8 cellular contexts compared by ENCODE assay signal in the genomic region with DNA sequence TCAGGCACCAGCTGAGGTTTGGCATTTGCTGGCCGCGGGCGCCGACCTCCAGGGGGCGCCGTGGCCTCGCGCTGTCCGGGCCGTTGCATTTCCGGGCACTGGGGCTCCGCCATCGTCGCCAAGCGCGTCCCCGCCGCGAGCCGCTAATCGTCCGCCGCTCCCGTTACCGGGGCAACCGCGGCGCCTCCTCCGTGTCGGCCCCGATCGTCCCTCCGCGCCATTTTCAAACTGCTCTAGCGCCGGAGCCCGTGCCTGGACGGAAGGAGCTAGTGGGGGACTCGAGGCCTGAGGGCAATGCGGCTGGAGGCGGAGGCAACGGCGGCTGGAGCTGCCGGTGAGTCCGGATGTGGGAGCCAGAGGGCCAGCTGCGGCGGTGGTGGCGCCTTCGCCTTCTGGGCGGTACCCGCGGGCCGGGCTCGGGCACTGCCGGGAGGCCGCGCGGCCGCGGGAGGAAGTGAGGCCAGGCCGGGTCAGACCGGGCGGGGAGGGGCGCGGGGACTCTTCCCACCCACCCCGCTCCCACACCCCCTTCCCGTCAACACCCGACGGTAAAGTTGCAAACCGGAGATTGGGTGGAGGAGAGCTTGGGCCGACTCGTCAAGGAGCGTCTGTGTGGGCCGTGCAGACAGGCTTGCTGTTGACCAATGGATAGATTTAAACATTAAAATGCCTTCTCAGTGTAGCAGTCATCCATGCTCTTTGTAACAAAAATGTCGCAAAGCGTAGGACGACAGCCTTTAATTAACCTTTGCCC. TPM values are rescaled to one million over a fixed set of nuclear protein-coding genes. Genes with fewer than 3 reads are reported as not detected.
A peak's percentile ranks its signal among the peaks of the same experiment; 100 is the strongest.
DNase-seq lines count a peak whose midpoint lies in the region; ATAC-seq and TF ChIP-seq lines count a peak whose summit lies in the region.

A gene with protein sequence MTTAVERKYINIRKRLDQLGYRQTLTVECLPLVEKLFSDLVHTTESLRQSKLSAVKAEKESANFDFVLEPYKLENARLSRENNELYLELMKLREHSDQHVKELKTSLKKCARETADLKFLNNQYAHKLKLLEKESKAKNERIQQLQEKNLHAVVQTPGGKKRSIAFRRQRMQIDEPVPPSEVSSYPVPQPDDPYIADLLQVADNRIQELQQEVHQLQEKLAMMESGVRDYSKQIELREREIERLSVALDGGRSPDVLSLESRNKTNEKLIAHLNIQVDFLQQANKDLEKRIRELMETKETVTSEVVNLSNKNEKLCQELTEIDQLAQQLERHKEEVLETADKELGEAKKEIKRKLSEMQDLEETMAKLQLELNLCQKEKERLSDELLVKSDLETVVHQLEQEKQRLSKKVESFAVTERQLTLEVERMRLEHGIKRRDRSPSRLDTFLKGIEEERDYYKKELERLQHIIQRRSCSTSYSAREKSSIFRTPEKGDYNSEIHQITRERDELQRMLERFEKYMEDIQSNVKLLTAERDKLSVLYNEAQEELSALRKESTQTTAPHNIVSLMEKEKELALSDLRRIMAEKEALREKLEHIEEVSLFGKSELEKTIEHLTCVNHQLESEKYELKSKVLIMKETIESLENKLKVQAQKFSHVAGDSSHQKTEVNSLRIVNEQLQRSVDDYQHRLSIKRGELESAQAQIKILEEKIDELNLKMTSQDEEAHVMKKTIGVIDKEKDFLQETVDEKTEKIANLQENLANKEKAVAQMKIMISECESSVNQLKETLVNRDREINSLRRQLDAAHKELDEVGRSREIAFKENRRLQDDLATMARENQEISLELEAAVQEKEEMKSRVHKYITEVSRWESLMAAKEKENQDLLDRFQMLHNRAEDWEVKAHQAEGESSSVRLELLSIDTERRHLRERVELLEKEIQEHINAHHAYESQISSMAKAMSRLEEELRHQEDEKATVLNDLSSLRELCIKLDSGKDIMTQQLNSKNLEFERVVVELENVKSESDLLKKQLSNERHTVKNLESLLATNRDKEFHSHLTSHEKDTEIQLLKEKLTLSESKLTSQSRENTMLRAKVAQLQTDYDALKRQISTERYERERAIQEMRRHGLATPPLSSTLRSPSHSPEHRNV (plus strand): TSS at position 220 of the 754 bp plus-strand sequence. CDS start 3,186 bp downstream, outside the sequence.

- H3K4me3 Mint-ChIP-seq in CD4-positive, alpha-beta T cell, result peak within 1 kb of the TSS; percentile 90

- intact Hi-C loops in CD4-positive, alpha-beta T cell (cut with DNase I, micrococcal nuclease), result loop anchor here (1.0 to 10.0 kb wide), 13 partner anchors 42 to 1030 kb away; a partner anchor contains a TSS
- intact Hi-C loops in left lung (cut with DNase I), result loop anchor here in 1 of 2 donors (10.0 kb wide), 1 partner anchor 356 kb away; no protein-coding TSS in a partner anchor

- H3K27ac ChIP-seq in CD4-positive, alpha-beta T cell (ENCODE audit: low read depth, low read length), result peak within 1 kb of the TSS; percentile 79
- peak within 1 kb of the TSS; percentile 95 to 100 for H3K27ac ChIP-seq in left lung

- peak; percentile 95 for TF ChIP-seq CTCF in CD4-positive, alpha-beta T cell (IDR thresholded peaks at IDR 0.05)
- TF ChIP-seq CTCF in left lung (IDR thresholded peaks at IDR 0.05), result peak; percentile 92 to 95

- peaks cover 32% of the 10 kb centered on the region for H3K36me3 Mint-ChIP-seq in CD4-positive, alpha-beta T cell (ENCODE audit: low read depth)

- H3K27me3 ChIP-seq in CD4-positive, alpha-beta T cell (ENCODE audit: control insufficient read depth, insufficient read depth, low read length), result no peaks in the 10 kb centered on the region
- H3K27me3 ChIP-seq in left lung, result no peaks in the 10 kb centered on the region

- POLR2A ChIA-PET in CD4-positive, alpha-beta T cell (lab: Charles Lee), result interaction anchor here (0.6 to 3.5 kb wide), 23 partner anchors 9 to 1890 kb away, joined by 3 to 42 read pairs (median 8); a partner anchor contains a TSS

- DNase-seq in CD4-positive, alpha-beta T cell, result peak; percentile 83 to 92 (median 88)
- DNase-seq in NCI-H748 (lab: John Stamatoyannopoulos, UW; ENCODE audit: unreplicated experiment), result peak; percentile 93
- peak; percentile 90 for DNase-seq in activated CD4-positive, alpha-beta T cell treated with anti-CD3 and anti-CD28 coated beads, Interleukin-2, amount 50 U/mL, for 1 hour
- peak; percentile 94 for DNase-seq in dedifferentiated amniotic fluid mesenchymal stem cell (ENCODE audit: extremely low spot score)
- peak; percentile 95 to 99 for DNase-seq in left lung
- DNase-seq in stimulated activated CD4-positive, alpha-beta T cell treated with anti-CD3 and anti-CD28 coated beads, Interleukin-2, amount 100 ng/mL, for 4 hours (ENCODE audit: low read depth), result peak; percentile 81

- peak; percentile 68 for ATAC-seq in CD4-positive, alpha-beta T cell (ENCODE audit: poor library complexity)
- ATAC-seq in GM19397 (IDR thresholded peaks at IDR 0.05; ENCODE audit: unreplicated experiment) (peak; percentile 81), HG03565 (IDR thresholded peaks at IDR 0.05; ENCODE audit: unreplicated experiment) (peak; percentile 75), left lung (peak; percentile 96)

- H3K27me3 Mint-ChIP-seq in CD4-positive, alpha-beta T cell, result no peaks in the 10 kb centered on the region

- peaks cover 0 to 14% of the 10 kb centered on the region in 2 donors for H3K36me3 ChIP-seq in left lung

- peaks cover 4 to 28% of the 10 kb centered on the region in 2 donors for H3K4me1 ChIP-seq in left lung

- no peaks in the 10 kb centered on the region for H3K9me3 ChIP-seq in CD4-positive, alpha-beta T cell (ENCODE audit: control insufficient read depth, low read length)
- no peaks in the 10 kb centered on the region for H3K9me3 ChIP-seq in left lung

- peak within 1 kb of the TSS; percentile 96 for H3K27ac Mint-ChIP-seq in CD4-positive, alpha-beta T cell

- H3K4me1 Mint-ChIP-seq in CD4-positive, alpha-beta T cell (ENCODE audit: low read depth), result peaks cover 58% of the 10 kb centered on the region

- CTCF ChIA-PET in CD4-positive, alpha-beta T cell (lab: Charles Lee), result interaction anchor here (0.5 to 3.0 kb wide), 28 partner anchors 9 to 1029 kb away, joined by 3 to 22 read pairs (median 5); a partner anchor contains a TSS

- no peaks in the 10 kb centered on the region for H3K9me3 Mint-ChIP-seq in CD4-positive, alpha-beta T cell

- peak within 1 kb of the TSS; percentile 58 to 66 for H3K4me3 ChIP-seq in left lung

RNA-seq across cellular contexts. Expression of the gene that starts here (rescaled TPM):
- 10 to 100 TPM; 19.6 to 21.0 TPM for total RNA-seq in CD4-positive, alpha-beta T cell
- total RNA-seq in left lung, result 10 to 100 TPM in 1 of 2 donors, 1 to 10 TPM in 1; 6.4 to 10.4 TPM

Comparison
In these comparisons a context has a peak if more than half of its experiments do, and no peak if none do; other contexts are left out.
1. Peak in every context shown above with its lines: DNase-seq, ATAC-seq, H3K4me3 ChIP-seq and H3K27ac ChIP-seq.